8 cellular contexts compared by ENCODE assay signal in the genomic region with DNA sequence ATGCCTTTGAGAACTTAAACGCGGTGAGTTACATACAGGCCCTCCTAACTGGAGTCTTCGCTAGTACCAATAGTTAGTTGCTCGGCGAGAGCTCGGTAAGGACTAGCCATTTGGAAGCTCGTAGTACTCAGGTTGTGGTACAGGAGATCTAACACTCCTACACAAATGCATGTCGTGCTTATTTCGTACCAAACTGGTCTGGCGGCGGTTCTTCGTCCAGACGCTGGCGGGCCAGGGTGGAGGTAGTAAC. TPM values are rescaled to one million over a fixed set of nuclear protein-coding genes. Genes with fewer than 3 reads are reported as not detected.
DNase-seq lines count a peak whose midpoint lies in the region; ATAC-seq and TF ChIP-seq lines count a peak whose summit lies in the region.

No MANE protein-coding gene starts in this region.

- intact Hi-C loops in dendritic cell treated with granulocyte-macrophage colony-stimulating factor and Interleukin-4, amounts not matched to agents 40 ng/mL and 50 ng/mL, for 4 days (cut with micrococcal nuclease): loop anchor here (5.0 to 10.0 kb wide), 3 partner anchors 61 to 191 kb away; no protein-coding TSS in a partner anchor

- no peaks in the 10 kb centered on the region for H3K9me3 ChIP-seq in HUES6 (ENCODE audit: control insufficient read depth, insufficient read depth, low read depth, low read length)

- DNase-seq in GM06990 (ENCODE audit: extremely low read depth, insufficient read length) (no peak), naive B cell (no peak), inferior parietal cortex (ENCODE audit: extremely low spot score) (no peak), DMS 273 (lab: John Stamatoyannopoulos, UW; ENCODE audit: unreplicated experiment) (no peak)
- DNase-seq in activated effector memory CD4-positive, alpha-beta T cell treated with anti-CD3 and anti-CD28 coated beads, Interleukin-2, amount 50 U/mL, for 16 hours: no peak

- H3K4me1 Mint-ChIP-seq in dendritic cell treated with granulocyte-macrophage colony-stimulating factor and Interleukin-4, amounts not matched to agents 40 ng/mL and 50 ng/mL, for 4 days (ENCODE audit: low read depth): peaks cover 28% of the 10 kb centered on the region
- H3K4me1 Mint-ChIP-seq in naive B cell: peaks cover 32 to 42% (median 40%) of the 10 kb centered on the region in 3 donors

- no peak for TF ChIP-seq CTCF in GM06990 (IDR thresholded peaks at IDR 0.05; ENCODE audit: insufficient read depth, low read length, poor library complexity, severe bottlenecking)

- peak overlapping the region; percentile 90 for H3K9ac ChIP-seq in HUES6 (ENCODE audit: low read length)

- H3K27me3 Mint-ChIP-seq in dendritic cell treated with granulocyte-macrophage colony-stimulating factor and Interleukin-4, amounts not matched to agents 40 ng/mL and 50 ng/mL, for 4 days: no peaks in the 10 kb centered on the region
- H3K27me3 Mint-ChIP-seq in naive B cell: no peaks in the 10 kb centered on the region

- peaks cover 20% of the 10 kb centered on the region for H3K4me1 ChIP-seq in HUES6 (ENCODE audit: control insufficient read depth, insufficient read depth, low read length)

- ATAC-seq in naive B cell (ENCODE audit: low read depth in 2 of 2) (no peak), GM18858 (IDR thresholded peaks at IDR 0.05; ENCODE audit: unreplicated experiment) (no peak)

- H3K4me3 ChIP-seq in GM06990 (replicated peaks; ENCODE audit: low read depth, low read length) (peak overlapping the region; percentile 80), HUES6 (ENCODE audit: low read depth, low read length) (peak overlapping the region; percentile 64)

- peak overlapping the region; percentile 52 for H3K27ac ChIP-seq in HUES6 (ENCODE audit: low read depth, low read length)

- H3K27ac Mint-ChIP-seq in dendritic cell treated with granulocyte-macrophage colony-stimulating factor and Interleukin-4, amounts not matched to agents 40 ng/mL and 50 ng/mL, for 4 days: peak overlapping the region; percentile 98
- peak overlapping the region; percentile 81 to 97 (median 96) for H3K27ac Mint-ChIP-seq in naive B cell

- peak overlapping the region; percentile 92 for H3K4me3 Mint-ChIP-seq in dendritic cell treated with granulocyte-macrophage colony-stimulating factor and Interleukin-4, amounts not matched to agents 40 ng/mL and 50 ng/mL, for 4 days
- peak overlapping the region; percentile 83 to 99 (median 94) for H3K4me3 Mint-ChIP-seq in naive B cell

- peaks cover 14% of the 10 kb centered on the region for H3K36me3 Mint-ChIP-seq in dendritic cell treated with granulocyte-macrophage colony-stimulating factor and Interleukin-4, amounts not matched to agents 40 ng/mL and 50 ng/mL, for 4 days (ENCODE audit: low read depth)
- H3K36me3 Mint-ChIP-seq in naive B cell: peaks cover 0 to 5% of the 10 kb centered on the region in 2 donors

- H3K27me3 ChIP-seq in GM06990 (replicated peaks; ENCODE audit: control insufficient read depth, insufficient read depth, low read length): no peaks in the 10 kb centered on the region
- no peaks in the 10 kb centered on the region for H3K27me3 ChIP-seq in HUES6 (ENCODE audit: control insufficient read depth, insufficient read depth, low read length)

- H3K36me3 ChIP-seq in GM06990 (ENCODE audit: control insufficient read depth, insufficient read depth, low read length): no peaks in the 10 kb centered on the region; the same call in 1 of the 2 replicates
- H3K36me3 ChIP-seq in HUES6 (ENCODE audit: control insufficient read depth, insufficient read depth, low read length): no peaks in the 10 kb centered on the region

- H3K9me3 Mint-ChIP-seq in dendritic cell treated with granulocyte-macrophage colony-stimulating factor and Interleukin-4, amounts not matched to agents 40 ng/mL and 50 ng/mL, for 4 days: no peaks in the 10 kb centered on the region
- no peaks in the 10 kb centered on the region for H3K9me3 Mint-ChIP-seq in naive B cell

RNA-seq across cellular contexts. Expression of a gene that starts 0.3 kb away (rescaled TPM):
- polyA plus RNA-seq in naive B cell (ENCODE audit: low read depth in 6 of 6): 10 to 100 TPM; 34.3 to 47.0 (median 41.2) TPM
